ENCODE assay signal across 9 cellular contexts in the genomic region with DNA sequence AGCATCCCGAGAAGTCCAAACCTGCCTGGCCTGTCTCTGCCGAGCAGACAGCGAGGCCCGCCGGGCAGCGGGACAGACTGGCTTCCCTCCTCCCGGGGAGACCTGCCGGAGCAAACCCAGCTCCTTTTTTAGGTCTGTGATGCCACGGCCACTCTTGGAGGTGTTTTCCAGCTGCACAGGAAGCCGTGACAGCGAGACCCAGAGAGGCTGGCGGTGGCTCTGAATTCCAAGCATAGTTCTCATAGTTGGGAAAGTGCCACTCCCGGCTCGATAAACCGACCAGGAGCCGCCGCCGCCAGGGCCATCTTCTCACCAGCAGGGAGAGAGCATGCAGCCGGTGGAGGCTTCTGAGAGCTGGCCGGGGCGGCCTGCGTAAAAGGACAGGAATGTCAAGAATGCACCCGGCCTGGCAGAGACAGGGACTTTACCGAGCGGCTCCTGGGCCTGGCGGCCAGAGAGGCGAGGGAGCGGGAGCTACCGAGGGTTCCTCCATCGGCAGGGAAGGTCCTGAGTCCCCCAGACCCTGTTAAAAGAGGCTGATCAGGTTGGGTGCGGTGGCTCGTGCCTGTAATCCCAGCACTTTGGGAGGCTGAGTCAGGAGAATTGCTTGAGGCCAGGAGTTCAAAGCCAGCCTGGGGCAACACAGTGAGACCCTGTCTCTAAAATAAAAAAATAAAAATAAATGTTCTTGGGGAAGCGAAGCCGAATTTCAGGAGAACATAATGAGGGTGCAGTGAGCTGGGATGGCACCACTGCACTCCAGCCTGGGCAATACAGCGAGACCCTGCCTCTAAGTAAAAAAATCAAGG.
DNase-seq lines count a peak whose midpoint lies in the region; ATAC-seq and TF ChIP-seq lines count a peak whose summit lies in the region.
"Had no signal": no experiment of that assay in that cellular context is flagged by ENCODE, and none has a peak within 500 bp of the region (broad histone marks: within the 10 kb centered on the region; RNA-seq: fewer than 3 reads in every experiment).

No MANE protein-coding gene starts in this region.

- peak; percentile 58 for TF ChIP-seq CTCF in HFFc6 (IDR thresholded peaks at IDR 0.05)

- H3K27ac ChIP-seq in stomach smooth muscle (ENCODE audit: low read length), result peak overlapping the region; percentile 96
- H3K27ac ChIP-seq: KMS-11 had no signal

- H3K27me3 ChIP-seq in stomach smooth muscle (ENCODE audit: control insufficient read depth in 1 of 2, insufficient read depth in 2 of 2, low read length in 2 of 2), result no peaks in the 10 kb centered on the region

- no peaks in the 10 kb centered on the region for H3K27me3 Mint-ChIP-seq in HFFc6 (ENCODE audit: insufficient read depth)

- no peaks in the 10 kb centered on the region for H3K9me3 ChIP-seq in stomach smooth muscle (ENCODE audit: control insufficient read depth in 2 of 2, low read length in 2 of 2)

- ATAC-seq in GM21619 (IDR thresholded peaks at IDR 0.05; ENCODE audit: unreplicated experiment) (no peak), HG03039 (IDR thresholded peaks at IDR 0.05; ENCODE audit: unreplicated experiment) (no peak), GM21737 (IDR thresholded peaks at IDR 0.05; ENCODE audit: unreplicated experiment) (no peak)

- H3K4me1 ChIP-seq in stomach smooth muscle (ENCODE audit: control insufficient read depth, insufficient read depth, low read length), result peaks cover 53% of the 10 kb centered on the region

- peak overlapping the region; percentile 80 for H3K4me3 Mint-ChIP-seq in HFFc6

- H3K4me3 ChIP-seq in stomach smooth muscle (ENCODE audit: low read length in 2 of 2), result peak overlapping the region; percentile 27 to 67

- H3K4me1 Mint-ChIP-seq in HFFc6 (ENCODE audit: low read depth), result peaks cover 47% of the 10 kb centered on the region

- H3K27ac Mint-ChIP-seq in HFFc6, result peak overlapping the region; percentile 96

- no peaks in the 10 kb centered on the region for H3K36me3 Mint-ChIP-seq in HFFc6 (ENCODE audit: low read depth)

- no peaks in the 10 kb centered on the region for H3K9me3 Mint-ChIP-seq in HFFc6

- peak overlapping the region; percentile 71 to 89 for H3K9ac ChIP-seq in stomach smooth muscle (ENCODE audit: low read length in 2 of 2)
- H3K9ac ChIP-seq: KMS-11 had no signal

- no peaks in the 10 kb centered on the region for H3K36me3 ChIP-seq in stomach smooth muscle (ENCODE audit: control insufficient read depth in 2 of 2, insufficient read depth in 2 of 2, low read length in 2 of 2)

- peak; percentile 98 for DNase-seq in HFFc6
- DNase-seq in T47D (ENCODE audit: low read depth in 1 of 2, low spot score in 1 of 2), result peak; percentile 72 to 96
- peak; percentile 100 for DNase-seq in islet precursor cell
- no peak for DNase-seq in SHP77 (lab: John Stamatoyannopoulos, UW)

- in situ Hi-C loops in T47D (cut with HindIII; ENCODE audit: low pct_unique_long_range_greater_than_20kb, low sequenced_read_pairs), result no loop called here

Comparison
In these comparisons a context has a peak if more than half of its experiments do, and no peak if none do; other contexts are left out.
1. DNase-seq: peak in HFFc6 (single experiment), T47D (2 of 2) and islet precursor cell (single experiment); none in SHP77 (0 of 2).